In the genomic region with DNA sequence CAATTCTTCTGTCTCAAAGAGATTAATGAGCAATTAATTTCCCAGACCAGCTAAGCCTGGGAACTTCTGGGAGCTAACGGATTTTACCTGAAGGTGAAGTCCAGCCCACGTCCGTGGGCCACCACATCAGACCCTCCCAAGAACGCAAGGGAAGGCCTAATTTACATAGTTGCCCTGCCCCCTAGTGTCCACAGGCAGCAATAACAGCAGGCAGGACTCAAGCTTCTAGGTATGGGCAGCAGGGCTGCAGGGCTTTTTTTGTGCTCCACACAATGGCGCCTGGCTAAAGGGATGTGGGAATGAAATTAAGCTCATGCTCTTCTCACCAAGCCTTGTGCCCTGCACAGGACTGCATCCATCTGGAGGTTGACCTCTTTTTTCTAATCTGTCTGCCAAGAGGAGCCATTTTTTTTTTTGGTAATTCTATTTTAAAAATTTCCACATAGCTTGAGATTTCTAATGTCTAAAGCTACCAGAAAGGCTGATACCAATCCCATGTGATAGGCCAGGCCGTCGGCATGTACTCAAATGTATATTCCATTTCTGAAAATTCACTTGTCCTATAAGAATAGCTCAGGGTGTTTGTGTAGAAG, we compare ENCODE assay signal across 8 cellular contexts.
DNase-seq lines count a peak whose midpoint lies in the region; ATAC-seq and TF ChIP-seq lines count a peak whose summit lies in the region.

No MANE protein-coding gene starts in this region.

- H3K36me3 Mint-ChIP-seq in CD14-positive monocyte, result no peaks in the 10 kb centered on the region

- H3K27ac ChIP-seq in SJCRH30, result no peak overlapping the region

- ATAC-seq in GM19328 (IDR thresholded peaks at IDR 0.05; ENCODE audit: unreplicated experiment), result peak; percentile 65
- ATAC-seq in Right ventricle myocardium superior (ENCODE audit: poor library complexity), result peak; percentile 62
- ATAC-seq in GM18873 (IDR thresholded peaks at IDR 0.05; ENCODE audit: low FRiP score, unreplicated experiment), result no peak

- no peaks in the 10 kb centered on the region for H3K9me3 ChIP-seq in SJCRH30 (replicated peaks)

- TF ChIP-seq CTCF in CD14-positive monocyte (IDR thresholded peaks at IDR 0.05), result peak; percentile 87

- DNase-seq in CD14-positive monocyte (ENCODE audit: low spot score), result no peak
- DNase-seq in HUDEP-2 (lab: John Stamatoyannopoulos, UW; ENCODE audit: unreplicated experiment in 76 of 76), result peak in 64 of 76 experiments; percentile 0 to 58 (median 18)
- DNase-seq in SJCRH30, result peak; percentile 40 to 74
- DNase-seq in activated naive CD4-positive, alpha-beta T cell (lab: John Stamatoyannopoulos, UW), result peak in 3 of 4 experiments; percentile 5 to 24 (median 15)
- peak; percentile 58 for DNase-seq in Right ventricle myocardium superior
- DNase-seq in pulmonary artery endothelial cell (ENCODE audit: low read depth, low spot score), result peak; percentile 13

- H3K4me3 ChIP-seq in SJCRH30, result no peak overlapping the region

- peak overlapping the region; percentile 82 to 96 (median 93) for H3K27ac Mint-ChIP-seq in CD14-positive monocyte

- intact Hi-C loops in CD14-positive monocyte (cut with micrococcal nuclease), result no loop called here
- intact Hi-C loops in Right ventricle myocardium superior (cut with DNase I), result no loop called here

- H3K4me1 Mint-ChIP-seq in CD14-positive monocyte, result peaks cover 41% of the 10 kb centered on the region

- H3K9me3 Mint-ChIP-seq in CD14-positive monocyte, result peaks cover 0 to 5% (median 0%) of the 10 kb centered on the region in 7 donors

- no peaks in the 10 kb centered on the region for H3K36me3 ChIP-seq in SJCRH30

- no peak overlapping the region for H3K4me3 Mint-ChIP-seq in CD14-positive monocyte

- H3K27me3 ChIP-seq in SJCRH30, result no peaks in the 10 kb centered on the region

- peaks cover 0 to 12% (median 3%) of the 10 kb centered on the region in 3 donors for H3K27me3 Mint-ChIP-seq in CD14-positive monocyte (ENCODE audit: low read depth in 3 of 3)

- no peaks in the 10 kb centered on the region for H3K4me1 ChIP-seq in SJCRH30
